1 cellular context compared by ENCODE assay signal in genomic region chr15:42151736-42152135, GRCh38.
TF ChIP-seq lines count a peak whose summit lies in the region.

No MANE protein-coding gene starts in this region.

TF ChIP-seq in IMR-90, 13 proteins besides CTCF, POLR2A, EP300 and RAD21:
- TF ChIP-seq MAZ (IDR thresholded peaks at IDR 0.05; ENCODE audit: borderline replicate concordance, low read depth, low read length) (no peak), RCOR1 (IDR thresholded peaks at IDR 0.05; ENCODE audit: insufficient replicate concordance, low read length) (no peak), FOS (IDR thresholded peaks at IDR 0.05; ENCODE audit: low read depth, low read length) (no peak), MXI1 (IDR thresholded peaks at IDR 0.05; ENCODE audit: borderline replicate concordance, low read depth, low read length) (no peak), ELK1 (IDR thresholded peaks at IDR 0.05; ENCODE audit: borderline replicate concordance, low read depth, low read length) (no peak), NFE2L2 (IDR thresholded peaks at IDR 0.05; ENCODE audit: low read depth, low read length) (no peak), RFX5 (IDR thresholded peaks at IDR 0.05; ENCODE audit: low read depth, low read length) (no peak), CEBPB (IDR thresholded peaks at IDR 0.05; ENCODE audit: low read depth, low read length) (no peak)
